Comparison of ENCODE assay signal across 3 cellular contexts in genomic region chr13:34189946-34190345, GRCh38.
"Had no signal": no experiment of that assay in that cellular context is flagged by ENCODE, and none has a peak within 500 bp of the region (broad histone marks: within the 10 kb centered on the region; RNA-seq: fewer than 3 reads in every experiment).

No MANE protein-coding gene starts in this region.

- H3K4me3 ChIP-seq: GM12878 had no signal

- ATAC-seq: GM12878 had no signal

- DNase-seq: GDM1, GF-D8 had no signal
